In the genomic region with DNA sequence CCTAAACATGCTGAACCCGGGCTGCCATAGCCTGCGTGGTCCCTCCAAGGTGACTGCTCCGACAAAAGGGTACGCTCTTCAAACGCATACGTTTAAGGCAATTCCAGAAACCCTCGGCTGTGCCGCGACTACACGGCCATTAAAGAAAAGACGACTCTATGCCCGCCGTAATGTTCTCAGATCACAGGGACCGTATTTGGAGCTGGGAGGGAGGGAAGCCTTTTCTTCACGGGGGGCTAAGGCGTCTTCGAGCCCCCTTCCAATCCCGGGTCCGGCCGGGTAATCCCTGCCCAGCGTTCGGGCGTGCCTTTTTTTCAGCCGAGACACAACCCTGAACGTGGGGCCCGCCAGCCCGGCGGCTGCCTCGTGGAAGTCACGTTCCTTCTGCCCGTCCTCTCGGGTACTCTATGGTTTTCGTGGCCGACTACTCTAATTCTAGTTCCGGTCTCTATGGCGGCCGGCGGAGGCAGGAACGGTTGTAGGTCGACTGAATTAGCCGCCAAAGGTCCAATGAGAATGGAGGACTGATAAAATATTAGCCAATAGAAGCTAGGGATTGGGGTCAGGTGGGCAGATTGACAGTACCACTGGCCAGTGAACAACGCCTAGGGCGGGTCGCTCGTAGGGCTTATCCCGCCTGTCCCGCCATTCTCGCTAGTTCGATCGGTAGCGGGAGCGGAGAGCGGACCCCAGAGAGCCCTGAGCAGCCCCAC, we compare ENCODE assay signal across 8 cellular contexts. TPM values are rescaled to one million over a fixed set of nuclear protein-coding genes. Genes with fewer than 3 reads are reported as not detected.
DNase-seq lines count a peak whose midpoint lies in the region; ATAC-seq and TF ChIP-seq lines count a peak whose summit lies in the region.

YBX1 (plus strand) TSS at position 648 of the 713 bp plus-strand sequence. CDS start 148 bp downstream, outside the sequence.

- H3K27ac Mint-ChIP-seq in activated CD8-positive, alpha-beta memory T cell treated with anti-CD3 and anti-CD28 coated beads, Interleukin-2, amount 10 ng/mL, durations not matched to agents 7 days and 5 days: peak within 1 kb of the TSS; percentile 95
- peak within 1 kb of the TSS; percentile 95 for H3K27ac Mint-ChIP-seq in endodermal cell

- H3K9ac ChIP-seq in NT2/D1 (ENCODE audit: insufficient read length, low read depth): peak within 1 kb of the TSS; percentile 96
- peak within 1 kb of the TSS; percentile 66 for H3K9ac ChIP-seq in endodermal cell (ENCODE audit: extremely low read depth, low read length, poor library complexity, severe bottlenecking)
- peak within 1 kb of the TSS; percentile 98 for H3K9ac ChIP-seq in mesendoderm (ENCODE audit: low read length)

- WGBS in endodermal cell (ENCODE audit: insufficient coverage in 1 of 2, insufficient read length in 1 of 2), 2 experiments: 0 to 1% methylated on average over 27 to 53 of the region's 53 CpGs
- no CpG with 5 or more reads among the region's 53 CpGs for WGBS in mesendoderm (ENCODE audit: extremely low coverage, insufficient coverage, low lambda C conversion rate)

- H3K4me3 ChIP-seq in NT2/D1 (ENCODE audit: insufficient read length, low read depth) (peak within 1 kb of the TSS; percentile 91), endodermal cell (ENCODE audit: low read length) (peak within 1 kb of the TSS; percentile 90), mesendoderm (ENCODE audit: low read length) (peak within 1 kb of the TSS; percentile 92)

- H3K4me1 ChIP-seq in NT2/D1 (ENCODE audit: insufficient read depth, insufficient read length) (no peaks in the 10 kb centered on the region), endodermal cell (ENCODE audit: control insufficient read depth, insufficient read depth, low read length) (peaks cover 15% of the 10 kb centered on the region), mesendoderm (ENCODE audit: control insufficient read depth, low read depth, low read length) (peaks cover 5% of the 10 kb centered on the region)

- H3K18ac ChIP-seq in mesendoderm (ENCODE audit: low read length): peak within 1 kb of the TSS; percentile 92

- no peak within 1 kb of the TSS for H4K8ac ChIP-seq in mesendoderm (ENCODE audit: low read depth, low read length)

- peak within 1 kb of the TSS; percentile 58 for H3K4ac ChIP-seq in mesendoderm (ENCODE audit: low read depth, low read length)

- H3K27me3 Mint-ChIP-seq in activated CD8-positive, alpha-beta memory T cell treated with anti-CD3 and anti-CD28 coated beads, Interleukin-2, amount 10 ng/mL, durations not matched to agents 7 days and 5 days: no peaks in the 10 kb centered on the region
- H3K27me3 Mint-ChIP-seq in endodermal cell (ENCODE audit: insufficient read depth): no peaks in the 10 kb centered on the region

- DNase-seq in COR-L47 (lab: John Stamatoyannopoulos, UW) (peak; percentile 98), HUDEP-2 (lab: John Stamatoyannopoulos, UW; ENCODE audit: unreplicated experiment in 76 of 76) (peak; percentile 74 to 99 (median 95)), NT2/D1 (ENCODE audit: low read depth, low spot score) (peak; percentile 99), endodermal cell (peak; percentile 98), mesendoderm (peak; percentile 99)
- DNase-seq in activated CD8-positive, alpha-beta memory T cell treated with anti-CD3 and anti-CD28 coated beads, Interleukin-2, amount 10 ng/mL, durations not matched to agents 7 days and 5 days: peak; percentile 97
- DNase-seq in stimulated activated CD8-positive, alpha-beta memory T cell treated with anti-CD3 and anti-CD28 coated beads, Interleukin-15, amount 100 ng/mL, for 1 hour (ENCODE audit: low read depth): peak; percentile 93

- peaks cover 47% of the 10 kb centered on the region for H3K4me1 Mint-ChIP-seq in activated CD8-positive, alpha-beta memory T cell treated with anti-CD3 and anti-CD28 coated beads, Interleukin-2, amount 10 ng/mL, durations not matched to agents 7 days and 5 days
- H3K4me1 Mint-ChIP-seq in endodermal cell: peaks cover 47% of the 10 kb centered on the region

- peak within 1 kb of the TSS; percentile 82 for H3K27ac ChIP-seq in endodermal cell (ENCODE audit: low read depth, low read length)
- peak within 1 kb of the TSS; percentile 51 for H3K27ac ChIP-seq in mesendoderm (ENCODE audit: low read depth, low read length)

- ATAC-seq in GM21381 (IDR thresholded peaks at IDR 0.05; ENCODE audit: unreplicated experiment): peak; percentile 84
- peak; percentile 94 for ATAC-seq in activated CD8-positive, alpha-beta memory T cell treated with anti-CD3 and anti-CD28 coated beads, Interleukin-2, amount 10 ng/mL, durations not matched to agents 7 days and 5 days

- peaks cover 50% of the 10 kb centered on the region for H3K79me2 ChIP-seq in mesendoderm (ENCODE audit: control insufficient read depth, insufficient read depth, low read length)

- peak within 1 kb of the TSS; percentile 99 for H3K56ac ChIP-seq in mesendoderm (ENCODE audit: low read length)

- H3K9me3 ChIP-seq in NT2/D1 (ENCODE audit: insufficient read depth, low read length): no peaks in the 10 kb centered on the region
- H3K9me3 ChIP-seq in endodermal cell (ENCODE audit: control insufficient read depth, low read length): no peaks in the 10 kb centered on the region

- H3K79me1 ChIP-seq in mesendoderm (ENCODE audit: low read length): peaks cover 4% of the 10 kb centered on the region

- H2AK5ac ChIP-seq in mesendoderm (ENCODE audit: low read length): peak within 1 kb of the TSS; percentile 51

- TF ChIP-seq CTCF in endodermal cell (conservative IDR thresholded peaks at IDR 0.05): no peak

- no peaks in the 10 kb centered on the region for H3K27me3 ChIP-seq in NT2/D1 (ENCODE audit: insufficient read depth, insufficient read length)
- no peaks in the 10 kb centered on the region for H3K27me3 ChIP-seq in endodermal cell (ENCODE audit: control insufficient read depth, insufficient read depth, low read length, poor library complexity, severe bottlenecking)
- no peaks in the 10 kb centered on the region for H3K27me3 ChIP-seq in mesendoderm (ENCODE audit: insufficient read depth, low read length, poor library complexity)

- H3K23ac ChIP-seq in mesendoderm (ENCODE audit: low read length): peak within 1 kb of the TSS; percentile 100

- peak within 1 kb of the TSS; percentile 82 for H4K5ac ChIP-seq in mesendoderm (ENCODE audit: low read length)

- no peak within 1 kb of the TSS for H2BK15ac ChIP-seq in mesendoderm (replicated peaks; ENCODE audit: low read depth)

- peak within 1 kb of the TSS; percentile 48 for H2BK120ac ChIP-seq in mesendoderm (ENCODE audit: low read depth, low read length)

- peaks cover 46% of the 10 kb centered on the region for H3K36me3 ChIP-seq in NT2/D1 (ENCODE audit: insufficient read depth, insufficient read length, low read length)
- H3K36me3 ChIP-seq in endodermal cell (ENCODE audit: control insufficient read depth, insufficient read depth, low read length): peaks cover 33% of the 10 kb centered on the region
- H3K36me3 ChIP-seq in mesendoderm (ENCODE audit: control insufficient read depth, insufficient read depth, low read length): no peaks in the 10 kb centered on the region

- H3K36me3 Mint-ChIP-seq in activated CD8-positive, alpha-beta memory T cell treated with anti-CD3 and anti-CD28 coated beads, Interleukin-2, amount 10 ng/mL, durations not matched to agents 7 days and 5 days: peaks cover 35% of the 10 kb centered on the region
- H3K36me3 Mint-ChIP-seq in endodermal cell (ENCODE audit: low read depth): peaks cover 25% of the 10 kb centered on the region

- H3K4me3 Mint-ChIP-seq in activated CD8-positive, alpha-beta memory T cell treated with anti-CD3 and anti-CD28 coated beads, Interleukin-2, amount 10 ng/mL, durations not matched to agents 7 days and 5 days: peak within 1 kb of the TSS; percentile 96
- peak within 1 kb of the TSS; percentile 89 for H3K4me3 Mint-ChIP-seq in endodermal cell

- CTCF ChIA-PET in activated CD8-positive, alpha-beta memory T cell treated with anti-CD3 and anti-CD28 coated beads, Interleukin-2, amount 10 ng/mL, durations not matched to agents 7 days and 5 days (lab: Charles Lee): interaction anchor here (0.9 to 2.5 kb wide), 6 partner anchors 9 to 164 kb away, joined by 3 to 9 read pairs (median 4); partner anchors contain the start of genes C1orf50, P3H1, PPIH and ZNF691

- H2BK5ac ChIP-seq in mesendoderm (ENCODE audit: low read length): peak within 1 kb of the TSS; percentile 72

- peak within 1 kb of the TSS; percentile 96 for H3K4me2 ChIP-seq in mesendoderm (ENCODE audit: low read length)

- no peaks in the 10 kb centered on the region for H3K9me3 Mint-ChIP-seq in activated CD8-positive, alpha-beta memory T cell treated with anti-CD3 and anti-CD28 coated beads, Interleukin-2, amount 10 ng/mL, durations not matched to agents 7 days and 5 days (ENCODE audit: low read depth)
- no peaks in the 10 kb centered on the region for H3K9me3 Mint-ChIP-seq in endodermal cell

RNA-seq across cellular contexts. Expression of gene YBX1, which starts in this region (rescaled TPM):
- total RNA-seq in activated CD8-positive, alpha-beta memory T cell treated with anti-CD3 and anti-CD28 coated beads, Interleukin-2, amount 10 ng/mL, durations not matched to agents 7 days and 5 days: 100 to 1,000 TPM; 731 to 790 TPM
- 100 to 1,000 TPM; 655 to 668 TPM for total RNA-seq in endodermal cell
- polyA plus RNA-seq in endodermal cell (2013, experiment 1 of 2): 1,068 TPM
- polyA plus RNA-seq in endodermal cell (2013, experiment 2 of 2): 1,071 TPM
- polyA plus RNA-seq in mesendoderm (2013, experiment 1 of 2): 1,698 TPM
- 1,742 TPM for polyA plus RNA-seq in mesendoderm (2013, experiment 2 of 2)

Comparison
In these comparisons a context has a peak if more than half of its experiments do, and no peak if none do; other contexts are left out.
1. Peak in every context shown above with its lines: DNase-seq, ATAC-seq, H3K4me3 ChIP-seq and H3K27ac ChIP-seq.